Comparison of ENCODE assay signal across 19 cellular contexts in genomic region chr2:46165916-46166315, GRCh38.
"Had no signal": no experiment of that assay in that cellular context is flagged by ENCODE, and none has a peak within 500 bp of the region (broad histone marks: within the 10 kb centered on the region; RNA-seq: fewer than 3 reads in every experiment).

No MANE protein-coding gene starts in this region.

- H3K9me3 ChIP-seq: gastrocnemius medialis, heart right ventricle, left lung, lower lobe of right lung, prostate gland, testis, tibial nerve had no signal

- H3K27ac ChIP-seq: testis had no signal

- DNase-seq: cortex of kidney; effector CD8-positive, alpha-beta T cell; gastrocnemius medialis; heart right ventricle; hypothalamus; left lung; lower lobe of right lung; naive B cell; retina; stimulated activated CD4-positive, alpha-beta T cell treated with anti-CD3 and anti-CD28 coated beads, Interleukin-2, amount 100 ng/mL, for 24 hours; stimulated activated CD4-positive, alpha-beta T cell treated with anti-CD3 and anti-CD28 coated beads, Interleukin-4, amount 100 ng/mL, for 4 hours; stimulated activated naive B cell treated with anti-CD40 and anti-IgM and Interleukin-4, amounts not matched to agents 10 μg/mL and 1 μg/mL and 100 μg/mL, for 72 hours; stimulated activated naive CD8-positive, alpha-beta T cell treated with anti-CD3 and anti-CD28 coated beads, Interleukin-15, amount 100 ng/mL, for 72 hours; testis had no signal

- H3K27me3 ChIP-seq: dorsolateral prefrontal cortex, gastrocnemius medialis, heart right ventricle, left lung, testis, tibial nerve had no signal

- FAIRE-seq: islet of Langerhans had no signal

- ATAC-seq: esophagus mucosa; gastrocnemius medialis; left lung; lower lobe of right lung; stimulated activated naive B cell treated with anti-CD40 and anti-IgM and Interleukin-4, amounts not matched to agents 10 μg/mL and 1 μg/mL and 100 μg/mL, for 72 hours; stimulated activated naive CD8-positive, alpha-beta T cell treated with anti-CD3 and anti-CD28 coated beads, Interleukin-15, amount 100 ng/mL, for 72 hours had no signal

- H3K4me3 ChIP-seq: dorsolateral prefrontal cortex, gastrocnemius medialis, heart right ventricle, left lung, lower lobe of right lung, prostate gland, testis, tibial nerve had no signal

- H3K4me1 ChIP-seq: prostate gland had no signal

- H3K36me3 ChIP-seq: gastrocnemius medialis, left lung, prostate gland had no signal
